Comparison of ENCODE assay signal across 34 cellular contexts in genomic region chr4:25662306-25662705, GRCh38. TPM values are rescaled to one million over a fixed set of nuclear protein-coding genes. Genes with fewer than 3 reads are reported as not detected.
"Had no signal": no experiment of that assay in that cellular context is flagged by ENCODE, and none has a peak within 500 bp of the region (broad histone marks: within the 10 kb centered on the region; RNA-seq: fewer than 3 reads in every experiment).

No MANE protein-coding gene starts in this region.

- H3K9me3 ChIP-seq: colonic mucosa, esophagus squamous epithelium, gastroesophageal sphincter had no signal

- H3K4me1 ChIP-seq: colonic mucosa, esophagus squamous epithelium, gastroesophageal sphincter had no signal

- H3K27ac ChIP-seq: brain microvascular endothelial cell, colonic mucosa, epithelial cell of prostate, esophagus squamous epithelium, gastroesophageal sphincter, WERI-Rb-1 had no signal

- H3K36me3 ChIP-seq: brain microvascular endothelial cell, colonic mucosa, esophagus squamous epithelium, gastroesophageal sphincter, WERI-Rb-1 had no signal

- H3K4me3 ChIP-seq: colonic mucosa, esophagus squamous epithelium, gastroesophageal sphincter had no signal

- H3K27me3 ChIP-seq: brain microvascular endothelial cell, colonic mucosa had no signal

- DNase-seq: activated B cell treated with CpG ODN at 0.5 μM for 24 hours; activated CD4-positive, alpha-beta T cell treated with anti-CD3 and anti-CD28 coated beads for 48 hours; activated CD4-positive, alpha-beta T cell treated with anti-CD3 and anti-CD28 coated beads, Interleukin-2, amount 50 U/mL, for 1 hour; activated CD4-positive, alpha-beta T cell treated with anti-CD3 and anti-CD28 coated beads, Interleukin-2, amount 50 U/mL, for 48 hours; activated CD8-positive, alpha-beta memory T cell treated with anti-CD3 and anti-CD28 coated beads for 24 hours; activated CD8-positive, alpha-beta T cell treated with anti-CD3 and anti-CD28 coated beads for 36 hours; activated effector memory CD4-positive, alpha-beta T cell treated with Interleukin-2 at 50 U/mL for 16 hours; activated gamma-delta T cell treated with Interleukin-2 at 50 U/mL for 16 hours; activated naive CD4-positive, alpha-beta T cell treated with anti-CD3 and anti-CD28 coated beads, Interleukin-2, amount 50 U/mL, for 16 hours; activated naive CD4-positive, alpha-beta T cell treated with Interleukin-2 at 50 U/mL for 16 hours; activated T-cell treated with anti-CD3 and anti-CD28 coated beads, Interleukin-2, amount 50 U/mL, for 4 hours; amniotic stem cell; anterior cingulate cortex; brain microvascular endothelial cell; central memory CD4-positive, alpha-beta T cell; cerebellar nuclear complex; colonic mucosa; effector CD8-positive, alpha-beta T cell; esophagus squamous epithelium; foreskin melanocyte; T-helper 1 cell; T-helper 17 cell; T1000; WERI-Rb-1 had no signal

- ATAC-seq: activated CD4-positive, CD25-positive, alpha-beta regulatory T cell treated with anti-CD3 and anti-CD28 coated beads, Interleukin-2, amount 50 U/mL, for 24 hours; activated CD8-positive, alpha-beta T cell treated with anti-CD3 and anti-CD28 coated beads for 36 hours; activated T-cell treated with anti-CD3 and anti-CD28 coated beads, Interleukin-2, amount 50 U/mL, for 4 hours; activated T-helper 17 cell treated with anti-CD3 and anti-CD28 coated beads, Interleukin-2, amount 50 U/mL, for 72 hours; gastroesophageal sphincter; T-helper 17 cell had no signal

- FAIRE-seq: astrocyte, endometrium, endothelial cell of umbilical vein had no signal

RNA-seq across cellular contexts. Expression of gene SLC34A2, which starts 6.7 kb away (rescaled TPM):
- total RNA-seq: activated B cell treated with CpG ODN at 0.5 μM for 24 hours; activated CD8-positive, alpha-beta T cell treated with anti-CD3 and anti-CD28 coated beads for 36 hours; activated T-helper 17 cell treated with anti-CD3 and anti-CD28 coated beads, Interleukin-2, amount 50 U/mL, for 72 hours; endothelial cell of umbilical vein; fibroblast of lung; fibroblast of villous mesenchyme; glomerular endothelial cell; T-helper 17 cell had no signal
